In genomic region chr5:133140311-133140710, GRCh38 we compare ENCODE assay signal across 13 cellular contexts.
A peak's percentile ranks its signal among the peaks of the same experiment; 100 is the strongest.
DNase-seq lines count a peak whose midpoint lies in the region; TF ChIP-seq lines count a peak whose summit lies in the region.
"Had no signal": no experiment of that assay in that cellular context is flagged by ENCODE, and none has a peak within 500 bp of the region (broad histone marks: within the 10 kb centered on the region; RNA-seq: fewer than 3 reads in every experiment).

No MANE protein-coding gene starts in this region.

- DNase-seq in activated effector memory CD4-positive, alpha-beta T cell treated with anti-CD3 and anti-CD28 coated beads, Interleukin-2, amount 50 U/mL, for 16 hours = peak; percentile 41
- DNase-seq in activated effector memory CD4-positive, alpha-beta T cell treated with Interleukin-2 at 50 U/mL for 16 hours = no peak
- peak; percentile 15 for DNase-seq in endodermal cell
- DNase-seq in neuronal stem cell (ENCODE audit: low spot score) = no peak
- no peak for DNase-seq in trophoblast cell
- no peak for DNase-seq in putamen (ENCODE audit: low spot score)
- DNase-seq in activated T-cell treated with anti-CD3 and anti-CD28 coated beads, Interleukin-2, amount 50 U/mL, for 24 hours = no peak
- DNase-seq: CD4-positive, alpha-beta memory T cell; DMS79; H7 had no signal

- H3K18ac ChIP-seq in neuronal stem cell (ENCODE audit: low read length) (no peak overlapping the region), trophoblast cell (ENCODE audit: low read length) (no peak overlapping the region)

- no peaks in the 10 kb centered on the region for H3K36me3 ChIP-seq in endodermal cell (ENCODE audit: control insufficient read depth, insufficient read depth, low read length)
- no peaks in the 10 kb centered on the region for H3K36me3 ChIP-seq in neuronal stem cell (replicated peaks in 1 of 2; ENCODE audit: control insufficient read depth in 2 of 2, insufficient read depth in 2 of 2, low read length in 2 of 2)
- H3K36me3 ChIP-seq in trophoblast cell (ENCODE audit: control insufficient read depth in 1 of 2, insufficient read depth in 2 of 2, low read length in 2 of 2) = no peaks in the 10 kb centered on the region

- H3K4me1 Mint-ChIP-seq in endodermal cell = no peaks in the 10 kb centered on the region
- no peaks in the 10 kb centered on the region for H3K4me1 Mint-ChIP-seq in activated T-cell treated with anti-CD3 and anti-CD28 coated beads, Interleukin-2, amount 50 U/mL, for 24 hours (ENCODE audit: low read depth)
- H3K4me1 Mint-ChIP-seq: B cell; CD4-positive, alpha-beta memory T cell; GM23338 had no signal

- TF ChIP-seq CTCF in endodermal cell (conservative IDR thresholded peaks at IDR 0.05) = no peak

- H3K27ac ChIP-seq in endodermal cell (ENCODE audit: low read depth, low read length) (no peak overlapping the region), neuronal stem cell (replicated peaks; ENCODE audit: low read length) (no peak overlapping the region), trophoblast cell (ENCODE audit: low read depth, low read length) (no peak overlapping the region)
- H3K27ac ChIP-seq: C4-2B had no signal

- no peak overlapping the region for H2AFZ ChIP-seq in neuronal stem cell (ENCODE audit: low read length)
- H2AFZ ChIP-seq in trophoblast cell (ENCODE audit: insufficient read depth, low read length, poor library complexity) = no peak overlapping the region
- H2AFZ ChIP-seq: GM23338 had no signal

- H3K9me3 ChIP-seq in endodermal cell (ENCODE audit: control insufficient read depth, low read length) (peaks cover 10% of the 10 kb centered on the region), neuronal stem cell (replicated peaks in 1 of 2; ENCODE audit: control insufficient read depth in 2 of 2, insufficient read depth in 1 of 2, low read depth in 1 of 2, low read length in 2 of 2) (no peaks in the 10 kb centered on the region), trophoblast cell (ENCODE audit: insufficient read depth, low read depth, low read length) (peaks cover 6% of the 10 kb centered on the region)

- no peak overlapping the region for H3K9ac ChIP-seq in endodermal cell (ENCODE audit: extremely low read depth, low read length, poor library complexity, severe bottlenecking)
- no peak overlapping the region for H3K9ac ChIP-seq in neuronal stem cell (ENCODE audit: low read depth, low read length, poor library complexity)
- no peak overlapping the region for H3K9ac ChIP-seq in trophoblast cell (ENCODE audit: low read length)

- H2BK15ac ChIP-seq in neuronal stem cell (ENCODE audit: low read length) = no peak overlapping the region

- H3K23ac ChIP-seq in neuronal stem cell (ENCODE audit: low read depth, low read length, poor library complexity) (no peak overlapping the region), trophoblast cell (ENCODE audit: low read length) (no peak overlapping the region)

- H3K4ac ChIP-seq in neuronal stem cell (ENCODE audit: low read length) (no peak overlapping the region), trophoblast cell (ENCODE audit: low read depth, low read length) (no peak overlapping the region)

- no peak overlapping the region for H2BK12ac ChIP-seq in neuronal stem cell (ENCODE audit: low read length)
- H2BK12ac ChIP-seq in trophoblast cell (ENCODE audit: low read length) = no peak overlapping the region

- H3K79me1 ChIP-seq in neuronal stem cell (ENCODE audit: low read depth, low read length) (no peaks in the 10 kb centered on the region), trophoblast cell (ENCODE audit: low read length) (no peaks in the 10 kb centered on the region)

- H3K4me1 ChIP-seq in endodermal cell (ENCODE audit: control insufficient read depth, insufficient read depth, low read length) (no peaks in the 10 kb centered on the region), neuronal stem cell (ENCODE audit: control insufficient read depth in 2 of 2, insufficient read depth in 1 of 2, low read depth in 1 of 2, low read length in 2 of 2) (no peaks in the 10 kb centered on the region), trophoblast cell (ENCODE audit: control insufficient read depth in 1 of 2, insufficient read depth in 2 of 2, low read length in 2 of 2) (no peaks in the 10 kb centered on the region)

- H3K27ac Mint-ChIP-seq in endodermal cell = no peak overlapping the region
- H3K27ac Mint-ChIP-seq in activated T-cell treated with anti-CD3 and anti-CD28 coated beads, Interleukin-2, amount 50 U/mL, for 24 hours = no peak overlapping the region
- H3K27ac Mint-ChIP-seq: B cell, GM23338 had no signal

- peaks cover 13% of the 10 kb centered on the region for H3K27me3 Mint-ChIP-seq in endodermal cell (ENCODE audit: insufficient read depth)
- no peaks in the 10 kb centered on the region for H3K27me3 Mint-ChIP-seq in activated T-cell treated with anti-CD3 and anti-CD28 coated beads, Interleukin-2, amount 50 U/mL, for 24 hours

- H3K4me3 ChIP-seq in endodermal cell (ENCODE audit: low read length) (no peak overlapping the region), neuronal stem cell (ENCODE audit: low read length in 2 of 2) (no peak overlapping the region), trophoblast cell (ENCODE audit: low read depth, low read length) (no peak overlapping the region)
- H3K4me3 ChIP-seq: GM23338 had no signal

- H3K4me2 ChIP-seq in neuronal stem cell (ENCODE audit: insufficient read depth, low read length, poor library complexity, severe bottlenecking) (no peak overlapping the region), trophoblast cell (ENCODE audit: low read length) (no peak overlapping the region)
- H3K4me2 ChIP-seq: GM23338 had no signal

- 91 to 100% methylated on average over 3 to 7 of the region's 7 CpGs for whole genome bisulfite sequencing in endodermal cell (ENCODE audit: insufficient coverage in 1 of 2, insufficient read length in 1 of 2), 2 experiments
- no CpG with 5 or more reads among the region's 7 CpGs for WGBS in neuronal stem cell (ENCODE audit: extremely low coverage in 2 of 2, insufficient read length in 2 of 2, insufficient replicate concordance in 1 of 2), 2 donors
- WGBS in trophoblast cell (ENCODE audit: extremely low coverage, insufficient coverage, insufficient read length) = no CpG with 5 or more reads among the region's 7 CpGs

- no peaks in the 10 kb centered on the region for H3K79me2 ChIP-seq in trophoblast cell (ENCODE audit: control insufficient read depth, insufficient read depth, low read length, poor library complexity)

- no peak overlapping the region for H4K91ac ChIP-seq in neuronal stem cell (ENCODE audit: low read depth, low read length, poor library complexity)
- H4K91ac ChIP-seq in trophoblast cell (ENCODE audit: low read depth, low read length) = no peak overlapping the region

- peaks cover 13% of the 10 kb centered on the region for H3K9me3 Mint-ChIP-seq in endodermal cell
- peaks cover 8% of the 10 kb centered on the region for H3K9me3 Mint-ChIP-seq in activated T-cell treated with anti-CD3 and anti-CD28 coated beads, Interleukin-2, amount 50 U/mL, for 24 hours

- no peaks in the 10 kb centered on the region for H3K36me3 Mint-ChIP-seq in endodermal cell (ENCODE audit: low read depth)
- no peaks in the 10 kb centered on the region for H3K36me3 Mint-ChIP-seq in activated T-cell treated with anti-CD3 and anti-CD28 coated beads, Interleukin-2, amount 50 U/mL, for 24 hours (ENCODE audit: low read depth)

- H3K27me3 ChIP-seq in endodermal cell (ENCODE audit: control insufficient read depth, insufficient read depth, low read length, poor library complexity, severe bottlenecking) (no peaks in the 10 kb centered on the region), neuronal stem cell (ENCODE audit: control insufficient read depth in 3 of 3, insufficient read depth in 3 of 3, low read depth in 1 of 3, low read length in 3 of 3) (no peaks in the 10 kb centered on the region), trophoblast cell (ENCODE audit: insufficient read depth, low read length) (no peaks in the 10 kb centered on the region)

- H3K14ac ChIP-seq in neuronal stem cell (ENCODE audit: low read length) = no peak overlapping the region
- H3K14ac ChIP-seq in trophoblast cell (ENCODE audit: low read length) = no peak overlapping the region

- H2AK5ac ChIP-seq in neuronal stem cell (ENCODE audit: low read depth, low read length) = no peak overlapping the region
- H2AK5ac ChIP-seq in trophoblast cell (ENCODE audit: low read length) = no peak overlapping the region

- no peak overlapping the region for H3K4me3 Mint-ChIP-seq in endodermal cell
- H3K4me3 Mint-ChIP-seq in activated T-cell treated with anti-CD3 and anti-CD28 coated beads, Interleukin-2, amount 50 U/mL, for 24 hours = no peak overlapping the region
- H3K4me3 Mint-ChIP-seq: B cell; CD4-positive, alpha-beta memory T cell; GM23338 had no signal

- peak overlapping the region; percentile 68 for H4K8ac ChIP-seq in neuronal stem cell (ENCODE audit: low read depth, low read length)
- H4K8ac ChIP-seq in trophoblast cell (ENCODE audit: low read depth, low read length) = no peak overlapping the region

- no peak overlapping the region for H2BK5ac ChIP-seq in neuronal stem cell (ENCODE audit: low read length)
- no peak overlapping the region for H2BK5ac ChIP-seq in trophoblast cell (ENCODE audit: low read depth, low read length, poor library complexity)

- H2BK120ac ChIP-seq in neuronal stem cell (ENCODE audit: low read depth, low read length) (no peak overlapping the region), trophoblast cell (ENCODE audit: insufficient read depth, low read length, poor library complexity) (no peak overlapping the region)

- H4K12ac ChIP-seq in trophoblast cell (ENCODE audit: low read depth, low read length) = no peak overlapping the region

Comparison
In these comparisons a context has a peak if more than half of its experiments do, and no peak if none do; other contexts are left out.
1. DNase-seq: peak in activated effector memory CD4-positive, alpha-beta T cell treated with anti-CD3 and anti-CD28 coated beads, Interleukin-2, amount 50 U/mL, for 16 hours (single experiment) and endodermal cell (single experiment); none in activated effector memory CD4-positive, alpha-beta T cell treated with Interleukin-2 at 50 U/mL for 16 hours (single experiment), neuronal stem cell (single experiment), trophoblast cell (0 of 2), putamen (single experiment) and activated T-cell treated with anti-CD3 and anti-CD28 coated beads, Interleukin-2, amount 50 U/mL, for 24 hours (single experiment).